ENCODE assay signal across 15 cellular contexts in genomic region chr5:119358901-119359603, GRCh38. TPM values are rescaled to one million over a fixed set of nuclear protein-coding genes. Genes with fewer than 3 reads are reported as not detected.
A peak's percentile ranks its signal among the peaks of the same experiment; 100 is the strongest.
DNase-seq lines count a peak whose midpoint lies in the region; ATAC-seq lines count a peak whose summit lies in the region.
"Had no signal": no experiment of that assay in that cellular context is flagged by ENCODE, and none has a peak within 500 bp of the region (broad histone marks: within the 10 kb centered on the region; RNA-seq: fewer than 3 reads in every experiment).

No MANE protein-coding gene starts in this region.

- peaks cover 75% of the 10 kb centered on the region for H3K36me3 Mint-ChIP-seq in activated CD4-positive, alpha-beta T cell treated with anti-CD3 and anti-CD28 coated beads, Interleukin-2, amount 10 ng/mL, durations not matched to agents 24 days and 14 days (ENCODE audit: low read depth)
- H3K36me3 Mint-ChIP-seq in central memory CD8-positive, alpha-beta T cell (ENCODE audit: insufficient read depth) = peaks cover 4% of the 10 kb centered on the region
- H3K36me3 Mint-ChIP-seq in stimulated activated effector memory CD8-positive, alpha-beta T cell treated with anti-CD3 and anti-CD28 coated beads, Interleukin-12 subunit alpha, Interleukin-12 subunit beta, amount 100 ng/mL, for 72 hours = peaks cover 86% of the 10 kb centered on the region

- ATAC-seq in central memory CD8-positive, alpha-beta T cell (replicated peaks; ENCODE audit: extremely low read depth, poor library complexity, severe bottlenecking) = no peak
- ATAC-seq in stimulated activated effector memory CD8-positive, alpha-beta T cell treated with anti-CD3 and anti-CD28 coated beads, Interleukin-12 subunit alpha, Interleukin-12 subunit beta, amount 100 ng/mL, for 72 hours = no peak
- ATAC-seq: A549, gastrocnemius medialis, Panc1 had no signal

- peak overlapping the region; percentile 85 for H3K27ac Mint-ChIP-seq in activated CD4-positive, alpha-beta T cell treated with anti-CD3 and anti-CD28 coated beads, Interleukin-2, amount 10 ng/mL, durations not matched to agents 24 days and 14 days
- H3K27ac Mint-ChIP-seq in central memory CD8-positive, alpha-beta T cell (ENCODE audit: low read depth) = peak overlapping the region; percentile 89
- H3K27ac Mint-ChIP-seq in stimulated activated effector memory CD8-positive, alpha-beta T cell treated with anti-CD3 and anti-CD28 coated beads, Interleukin-12 subunit alpha, Interleukin-12 subunit beta, amount 100 ng/mL, for 72 hours = peak overlapping the region; percentile 91

- intact Hi-C loops in activated CD4-positive, alpha-beta T cell treated with anti-CD3 and anti-CD28 coated beads, Interleukin-2, amount 10 ng/mL, durations not matched to agents 24 days and 14 days (cut with micrococcal nuclease) = loop anchor here (5.0 kb wide), 2 partner anchors 38 to 287 kb away; partner anchors contain the start of gene DMXL1

- H3K27me3 Mint-ChIP-seq in activated CD4-positive, alpha-beta T cell treated with anti-CD3 and anti-CD28 coated beads, Interleukin-2, amount 10 ng/mL, durations not matched to agents 24 days and 14 days = no peaks in the 10 kb centered on the region
- no peaks in the 10 kb centered on the region for H3K27me3 Mint-ChIP-seq in central memory CD8-positive, alpha-beta T cell

- no peaks in the 10 kb centered on the region for H3K9me3 Mint-ChIP-seq in activated CD4-positive, alpha-beta T cell treated with anti-CD3 and anti-CD28 coated beads, Interleukin-2, amount 10 ng/mL, durations not matched to agents 24 days and 14 days
- H3K9me3 Mint-ChIP-seq in central memory CD8-positive, alpha-beta T cell = no peaks in the 10 kb centered on the region
- H3K9me3 Mint-ChIP-seq in stimulated activated effector memory CD8-positive, alpha-beta T cell treated with anti-CD3 and anti-CD28 coated beads, Interleukin-12 subunit alpha, Interleukin-12 subunit beta, amount 100 ng/mL, for 72 hours = no peaks in the 10 kb centered on the region

- peaks cover 65% of the 10 kb centered on the region for H3K4me1 Mint-ChIP-seq in activated CD4-positive, alpha-beta T cell treated with anti-CD3 and anti-CD28 coated beads, Interleukin-2, amount 10 ng/mL, durations not matched to agents 24 days and 14 days
- peaks cover 93% of the 10 kb centered on the region for H3K4me1 Mint-ChIP-seq in central memory CD8-positive, alpha-beta T cell
- H3K4me1 Mint-ChIP-seq in stimulated activated effector memory CD8-positive, alpha-beta T cell treated with anti-CD3 and anti-CD28 coated beads, Interleukin-12 subunit alpha, Interleukin-12 subunit beta, amount 100 ng/mL, for 72 hours = peaks cover 64% of the 10 kb centered on the region

- H3K4me3 Mint-ChIP-seq in activated CD4-positive, alpha-beta T cell treated with anti-CD3 and anti-CD28 coated beads, Interleukin-2, amount 10 ng/mL, durations not matched to agents 24 days and 14 days = peak overlapping the region; percentile 100
- peak overlapping the region; percentile 96 for H3K4me3 Mint-ChIP-seq in central memory CD8-positive, alpha-beta T cell
- H3K4me3 Mint-ChIP-seq in stimulated activated effector memory CD8-positive, alpha-beta T cell treated with anti-CD3 and anti-CD28 coated beads, Interleukin-12 subunit alpha, Interleukin-12 subunit beta, amount 100 ng/mL, for 72 hours = peak overlapping the region; percentile 81

- DNase-seq in activated CD4-positive, alpha-beta T cell treated with anti-CD3 and anti-CD28 coated beads, Interleukin-2, amount 10 ng/mL, durations not matched to agents 24 days and 14 days = no peak
- no peak for DNase-seq in activated CD4-positive, alpha-beta T cell treated with anti-CD3 and anti-CD28 coated beads, Interleukin-2, amount 50 U/mL, for 48 hours
- DNase-seq in NCI-H69 (lab: John Stamatoyannopoulos, UW) = peak; percentile 20
- DNase-seq in central memory CD8-positive, alpha-beta T cell (ENCODE audit: low spot score in 2 of 2) = no peak
- DNase-seq in stimulated activated effector memory CD8-positive, alpha-beta T cell treated with anti-CD3 and anti-CD28 coated beads, Interleukin-12 subunit alpha, Interleukin-12 subunit beta, amount 100 ng/mL, for 72 hours (ENCODE audit: low spot score in 2 of 2) = no peak
- DNase-seq in NCI-H187 (lab: John Stamatoyannopoulos, UW) = no peak
- DNase-seq in DMS153 treated with DMSO at 0.1 percent for 48 hours (lab: John Stamatoyannopoulos, UW; ENCODE audit: unreplicated experiment) = no peak
- no peak for DNase-seq in NCI-H2171 (lab: John Stamatoyannopoulos, UW)
- DNase-seq: cortex of kidney; gastrocnemius medialis; GOT3; NCI-H2081 treated with DMSO at 0.1 percent for 48 hours; stimulated activated CD4-positive, alpha-beta T cell treated with anti-CD3 and anti-CD28 coated beads, Interleukin-15, amount 100 ng/mL, for 24 hours had no signal

RNA-seq across cellular contexts. Expression of gene TNFAIP8, which starts 3.2 kb away (rescaled TPM):
- 188 and 193 TPM in 2 replicates for total RNA-seq in activated CD4-positive, alpha-beta T cell treated with anti-CD3 and anti-CD28 coated beads, Interleukin-2, amount 10 ng/mL, durations not matched to agents 24 days and 14 days
